12 cellular contexts compared by ENCODE assay signal in genomic region chr13:49530452-49530851, GRCh38. TPM values are rescaled to one million over a fixed set of nuclear protein-coding genes. Genes with fewer than 3 reads are reported as not detected.
DNase-seq lines count a peak whose midpoint lies in the region; ATAC-seq and TF ChIP-seq lines count a peak whose summit lies in the region.
"Had no signal": no experiment of that assay in that cellular context is flagged by ENCODE, and none has a peak within 500 bp of the region (broad histone marks: within the 10 kb centered on the region; RNA-seq: fewer than 3 reads in every experiment).

No MANE protein-coding gene starts in this region.

- DNase-seq in GM12865 (ENCODE audit: low read depth) (peak; percentile 72), NCI-H82 treated with DMSO at 0.1 percent for 48 hours (lab: John Stamatoyannopoulos, UW; ENCODE audit: unreplicated experiment) (peak; percentile 93), midbrain (lab: John Stamatoyannopoulos, UW) (peak; percentile 12), H7 (no peak)
- DNase-seq in activated CD4-positive, CD25-positive, alpha-beta regulatory T cell treated with anti-CD3 and anti-CD28 coated beads, Interleukin-2, amount 50 U/mL, for 72 hours, result no peak
- DNase-seq: activated CD8-positive, alpha-beta memory T cell treated with anti-CD3 and anti-CD28 coated beads, Interleukin-2, amount 10 ng/mL, durations not matched to agents 7 days and 5 days; brain microvascular endothelial cell; DND-41; stimulated activated naive CD4-positive, alpha-beta T cell had no signal

- TF ChIP-seq CTCF in GM12865 (IDR thresholded peaks at IDR 0.05; ENCODE audit: insufficient read depth, low read depth, low read length, missing control alignments), result no peak

- no peaks in the 10 kb centered on the region; the same call in 1 of the 2 replicates for H3K36me3 ChIP-seq in H7 (replicated peaks; ENCODE audit: control insufficient read depth, insufficient read depth, low read length)
- H3K36me3 ChIP-seq: brain microvascular endothelial cell had no signal

- no peak overlapping the region for H3K4me3 ChIP-seq in GM12865 (ENCODE audit: low read depth, low read length)
- no peak overlapping the region for H3K4me3 ChIP-seq in H7 (ENCODE audit: insufficient read depth, low read depth, low read length)

- no peaks in the 10 kb centered on the region for H3K27me3 ChIP-seq in H7 (ENCODE audit: control insufficient read depth, insufficient read depth, low read length)
- H3K27me3 ChIP-seq: brain microvascular endothelial cell had no signal

- peak; percentile 78 for ATAC-seq in GM21390 (IDR thresholded peaks at IDR 0.05; ENCODE audit: unreplicated experiment)
- ATAC-seq in GM18520 (IDR thresholded peaks at IDR 0.05; ENCODE audit: unreplicated experiment), result no peak
- ATAC-seq in HG03045 (IDR thresholded peaks at IDR 0.05; ENCODE audit: unreplicated experiment), result no peak
- ATAC-seq: activated CD8-positive, alpha-beta memory T cell treated with anti-CD3 and anti-CD28 coated beads, Interleukin-2, amount 10 ng/mL, durations not matched to agents 7 days and 5 days had no signal

RNA-seq across cellular contexts. Expression of gene PHF11, which starts 34.7 kb away (rescaled TPM):
- total RNA-seq in H7 (2014; rRNA removed; shearing (Covaris generic)), result 6.3 and 7.0 TPM in 2 replicates

RNA-seq across cellular contexts. Expression of gene RCBTB1, which starts 54.9 kb away (rescaled TPM):
- total RNA-seq in H7 (2014; rRNA removed; shearing (Covaris generic)), result 17.7 and 20.8 TPM in 2 replicates

Comparison
In these comparisons a context has a peak if more than half of its experiments do, and no peak if none do; other contexts are left out.
1. DNase-seq: peak in GM12865 (single experiment), NCI-H82 treated with DMSO at 0.1 percent for 48 hours (single experiment) and midbrain (single experiment); none in activated CD4-positive, CD25-positive, alpha-beta regulatory T cell treated with anti-CD3 and anti-CD28 coated beads, Interleukin-2, amount 50 U/mL, for 72 hours (single experiment) and H7 (single experiment).